In the genomic region with DNA sequence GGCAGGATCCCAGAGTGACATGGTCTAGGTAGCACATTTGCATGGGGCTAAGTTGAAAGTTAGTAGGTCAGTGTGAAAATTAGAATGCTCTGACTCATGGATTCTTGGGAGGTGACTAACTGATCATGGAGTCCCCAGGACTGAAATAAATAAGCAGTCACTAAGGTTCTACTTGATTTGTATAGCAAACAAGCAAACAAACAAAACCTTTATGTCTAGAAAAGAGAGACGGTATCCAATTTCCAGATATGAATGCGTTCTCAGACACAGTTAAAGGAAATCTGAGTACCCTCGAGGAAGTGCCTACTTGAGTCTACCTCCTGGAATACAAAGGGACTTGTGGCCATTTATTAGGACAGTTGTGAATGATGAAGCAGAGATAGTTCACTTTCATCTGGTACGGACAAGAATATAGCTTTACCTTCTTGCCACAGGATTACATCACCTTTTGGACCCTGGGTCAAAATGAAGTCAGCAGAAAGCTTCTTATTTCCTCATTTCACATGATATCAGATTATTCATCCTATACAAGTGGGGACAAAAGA, we compare ENCODE assay signal across 12 cellular contexts. TPM values are rescaled to one million over a fixed set of nuclear protein-coding genes. Genes with fewer than 3 reads are reported as not detected.
DNase-seq lines count a peak whose midpoint lies in the region; ATAC-seq and TF ChIP-seq lines count a peak whose summit lies in the region.
"Had no signal": no experiment of that assay in that cellular context is flagged by ENCODE, and none has a peak within 500 bp of the region (broad histone marks: within the 10 kb centered on the region; RNA-seq: fewer than 3 reads in every experiment).

No MANE protein-coding gene starts in this region.

- no peak overlapping the region for H3K4me2 ChIP-seq in SK-N-SH

- peak; percentile 67 for DNase-seq in AG10803 (ENCODE audit: low read depth)
- DNase-seq in HT-29 (ENCODE audit: low spot score): peak; percentile 44
- no peak for DNase-seq in SK-N-SH
- peak; percentile 71 for DNase-seq in glomerular visceral epithelial cell (ENCODE audit: extremely low spot score)
- no peak for DNase-seq in left ventricle myocardium inferior
- no peak for DNase-seq in cardiac septum (ENCODE audit: low spot score)
- DNase-seq in inferior parietal cortex (ENCODE audit: extremely low spot score): no peak
- DNase-seq: activated gamma-delta T cell treated with Interleukin-2 at 50 U/mL for 16 hours; CD4-positive, CD25-positive, alpha-beta regulatory T cell; esophagus squamous epithelium; natural killer cell had no signal

- H3K4me3 ChIP-seq in AG10803 (ENCODE audit: low read length) (no peak overlapping the region), SK-N-SH (ENCODE audit: low read depth in 2 of 2, low read length in 1 of 2) (no peak overlapping the region), left ventricle myocardium inferior (no peak overlapping the region)
- H3K4me3 ChIP-seq: esophagus squamous epithelium had no signal

- CTCF ChIA-PET in SK-N-SH (lab: Yijun Ruan, JAX): interaction anchor here (0.9 to 5.5 kb wide), 7 partner anchors 14 to 426 kb away, joined by 3 to 68 read pairs (median 22); no protein-coding TSS in a partner anchor

- H3K36me3 ChIP-seq in SK-N-SH (replicated peaks in 1 of 2; ENCODE audit: control insufficient read depth in 1 of 2, insufficient read depth in 2 of 2, low read length in 1 of 2) (peaks cover 4 to 5% of the 10 kb centered on the region in 2 experiments), left ventricle myocardium inferior (peaks cover 11% of the 10 kb centered on the region)
- H3K36me3 ChIP-seq: esophagus squamous epithelium had no signal

- TF ChIP-seq CTCF in AG10803 (conservative IDR thresholded peaks at IDR 0.05; ENCODE audit: low read length) (no peak), SK-N-SH (IDR thresholded peaks at IDR 0.05) (no peak), left ventricle myocardium inferior (IDR thresholded peaks at IDR 0.05; ENCODE audit: borderline replicate concordance) (no peak)

- H3K9me3 ChIP-seq in SK-N-SH (no peaks in the 10 kb centered on the region), left ventricle myocardium inferior (replicated peaks) (no peaks in the 10 kb centered on the region)
- H3K9me3 ChIP-seq: esophagus squamous epithelium had no signal

- no peaks in the 10 kb centered on the region for H4K20me1 ChIP-seq in SK-N-SH (ENCODE audit: insufficient read depth)

- H2AFZ ChIP-seq in SK-N-SH (ENCODE audit: low read depth): no peak overlapping the region

- H3K4me1 ChIP-seq in SK-N-SH (ENCODE audit: control insufficient read depth in 1 of 2, insufficient read depth in 2 of 2, low read depth in 1 of 2, low read length in 1 of 2): peaks cover 4 to 14% of the 10 kb centered on the region in 2 experiments; a peak in 2 of 4 replicates
- no peaks in the 10 kb centered on the region for H3K4me1 ChIP-seq in left ventricle myocardium inferior

- H3K27me3 ChIP-seq in SK-N-SH (ENCODE audit: insufficient read depth) (no peaks in the 10 kb centered on the region), left ventricle myocardium inferior (ENCODE audit: low read depth) (no peaks in the 10 kb centered on the region)
- H3K27me3 ChIP-seq: esophagus squamous epithelium had no signal

- WGBS in SK-N-SH (ENCODE audit: low lambda C conversion rate): 76% methylated on average over 4 of the region's 4 CpGs

- H3K9me2 ChIP-seq in SK-N-SH: no peaks in the 10 kb centered on the region

- H3K79me2 ChIP-seq in SK-N-SH (ENCODE audit: insufficient read depth): no peaks in the 10 kb centered on the region

- no peak for ATAC-seq in HG02885 (IDR thresholded peaks at IDR 0.05; ENCODE audit: poor library complexity, unreplicated experiment)
- ATAC-seq: natural killer cell had no signal

- POLR2A ChIA-PET in SK-N-SH (lab: Yijun Ruan, JAX): no interaction called here

- intact Hi-C loops in left ventricle myocardium inferior (cut with micrococcal nuclease): loop anchor here (10.0 kb wide), 1 partner anchor 387 kb away; no protein-coding TSS in a partner anchor
- intact Hi-C loops in cardiac septum (cut with DNase I): loop anchor here (5.0 kb wide), 2 partner anchors 264 to 419 kb away; no protein-coding TSS in a partner anchor

- no peak for TF ChIP-seq EP300 in SK-N-SH (IDR thresholded peaks at IDR 0.05; ENCODE audit: borderline replicate concordance in 1 of 2, low read depth in 1 of 2, low read length in 1 of 2)

- no peak for TF ChIP-seq RAD21 in SK-N-SH (IDR thresholded peaks at IDR 0.05; ENCODE audit: low read length)

- no peak overlapping the region for H3K9ac ChIP-seq in SK-N-SH

- peaks cover 15% of the 10 kb centered on the region for H3F3A ChIP-seq in SK-N-SH (replicated peaks; ENCODE audit: insufficient read depth)

- H3K27ac ChIP-seq in SK-N-SH (ENCODE audit: low read depth in 2 of 2, low read length in 1 of 2): peak overlapping the region in 1 of 2 experiments; percentile 17; a peak in 1 of 4 replicates
- H3K27ac ChIP-seq in left ventricle myocardium inferior (replicated peaks): no peak overlapping the region
- H3K27ac ChIP-seq: esophagus squamous epithelium had no signal

TF ChIP-seq in SK-N-SH, 30 proteins besides CTCF, POLR2A, EP300 and RAD21:
- TF ChIP-seq NRF1 (IDR thresholded peaks at IDR 0.05; ENCODE audit: low read depth, low read length) (no peak), RXRA (IDR thresholded peaks at IDR 0.05; ENCODE audit: borderline replicate concordance, low read depth) (no peak), FOSL2 (IDR thresholded peaks at IDR 0.05; ENCODE audit: borderline replicate concordance, low read depth) (peak; percentile 44; the same call in 1 of the 2 replicates), JUND (IDR thresholded peaks at IDR 0.05) (peak; percentile 37; the same call in 1 of the 2 replicates)
TF ChIP-seq in SK-N-SH: peak in this region for 2.

RNA-seq across cellular contexts. Expression of a gene that starts 54.3 kb away (rescaled TPM):
- total RNA-seq in HT-29 (2014; rRNA removed; shearing (Covaris generic)): 121 and 131 TPM in 2 replicates
- polyA plus RNA-seq in SK-N-SH (2012; rRNA removed): 9.8 and 10.9 TPM in 2 replicates
- 12.7 and 13.7 TPM in 2 replicates for polyA plus RNA-seq in SK-N-SH (2012; cell fraction: cytosol; rRNA removed)
- 8.9 and 14.8 TPM in 2 replicates for polyA plus RNA-seq in SK-N-SH (2012; cell fraction: nucleus; rRNA removed)
- total RNA-seq in left ventricle myocardium inferior (26.4 TPM), cardiac septum (27.5 TPM)

Comparison
In these comparisons a context has a peak if more than half of its experiments do, and no peak if none do; other contexts are left out.
1. DNase-seq: peak in AG10803 (single experiment), HT-29 (single experiment) and glomerular visceral epithelial cell (single experiment); none in SK-N-SH (single experiment), left ventricle myocardium inferior (single experiment), cardiac septum (single experiment) and inferior parietal cortex (single experiment).